Comparison of ENCODE assay signal across 24 cellular contexts in genomic region chr13:70034280-70034679, GRCh38.
DNase-seq lines count a peak whose midpoint lies in the region; ATAC-seq, FAIRE-seq and TF ChIP-seq lines count a peak whose summit lies in the region.
"Had no signal": no experiment of that assay in that cellular context is flagged by ENCODE, and none has a peak within 500 bp of the region (broad histone marks: within the 10 kb centered on the region; RNA-seq: fewer than 3 reads in every experiment).

No MANE protein-coding gene starts in this region.

- no peak overlapping the region for H4K8ac ChIP-seq in trophoblast cell (ENCODE audit: low read depth, low read length)

- no peak overlapping the region for H3K4me3 Mint-ChIP-seq in activated naive CD4-positive, alpha-beta T cell treated with anti-CD3 and anti-CD28 coated beads for 36 hours
- H3K4me3 Mint-ChIP-seq: B cell had no signal

- H3K27me3 ChIP-seq in K562 (ENCODE audit: control insufficient read depth in 2 of 2, insufficient read depth in 2 of 2, low read length in 2 of 2) (no peaks in the 10 kb centered on the region), trophoblast cell (ENCODE audit: insufficient read depth, low read length) (no peaks in the 10 kb centered on the region), psoas muscle (ENCODE audit: insufficient read depth in 3 of 3, low read length in 2 of 3) (no peaks in the 10 kb centered on the region)
- H3K27me3 ChIP-seq: MG63, Peyer's patch had no signal

- H3K4me1 ChIP-seq in K562 (replicated peaks in 1 of 2; ENCODE audit: control insufficient read depth in 2 of 2, insufficient read depth in 2 of 2, low read length in 2 of 2) = no peaks in the 10 kb centered on the region
- H3K4me1 ChIP-seq in trophoblast cell (ENCODE audit: control insufficient read depth in 1 of 2, insufficient read depth in 2 of 2, low read length in 2 of 2) = no peaks in the 10 kb centered on the region
- H3K4me1 ChIP-seq in psoas muscle = no peaks in the 10 kb centered on the region
- H3K4me1 ChIP-seq: Peyer's patch had no signal

- no peaks in the 10 kb centered on the region for H4K20me1 ChIP-seq in K562 (replicated peaks; ENCODE audit: control insufficient read depth, insufficient read depth, low read length)

- no peak overlapping the region for H3K23ac ChIP-seq in trophoblast cell (ENCODE audit: low read length)

- H3K4me2 ChIP-seq in K562 (ENCODE audit: insufficient read depth, low read length) = no peak overlapping the region
- H3K4me2 ChIP-seq in trophoblast cell (ENCODE audit: low read length) = no peak overlapping the region

- no peak overlapping the region for H2BK12ac ChIP-seq in trophoblast cell (ENCODE audit: low read length)

- H3K14ac ChIP-seq in trophoblast cell (ENCODE audit: low read length) = no peak overlapping the region

- H3K27ac ChIP-seq in K562 (ENCODE audit: extremely low read depth, low read depth, low read length) = no peak overlapping the region
- no peak overlapping the region for H3K27ac ChIP-seq in trophoblast cell (ENCODE audit: low read depth, low read length)
- H3K27ac ChIP-seq in psoas muscle = no peak overlapping the region
- H3K27ac ChIP-seq: Peyer's patch had no signal

- no peaks in the 10 kb centered on the region for H3K9me1 ChIP-seq in K562 (ENCODE audit: control insufficient read depth, insufficient read depth, low read length)

- H3K27ac Mint-ChIP-seq in activated naive CD4-positive, alpha-beta T cell treated with anti-CD3 and anti-CD28 coated beads for 36 hours = no peak overlapping the region
- H3K27ac Mint-ChIP-seq: B cell had no signal

- no peak for FAIRE-seq in K562 (lab: Jason Lieb, UNC)
- FAIRE-seq in urothelium cell line (lab: Jason Lieb, UNC) = no peak
- FAIRE-seq: GM12891, GM18507 had no signal

- in situ Hi-C loops in K562 (cut with MboI) = no loop called here

- no peak for ATAC-seq in K562
- no peak for ATAC-seq in psoas muscle
- ATAC-seq: Right ventricle myocardium inferior had no signal

- no peaks in the 10 kb centered on the region for H3K4me1 Mint-ChIP-seq in activated naive CD4-positive, alpha-beta T cell treated with anti-CD3 and anti-CD28 coated beads for 36 hours (ENCODE audit: low read depth)
- H3K4me1 Mint-ChIP-seq: B cell had no signal

- H2AFZ ChIP-seq in K562 (ENCODE audit: low read depth, low read length) (no peak overlapping the region), trophoblast cell (ENCODE audit: insufficient read depth, low read length, poor library complexity) (no peak overlapping the region)

- peaks cover 10% of the 10 kb centered on the region for H3K9me3 Mint-ChIP-seq in activated naive CD4-positive, alpha-beta T cell treated with anti-CD3 and anti-CD28 coated beads for 36 hours

- no peak overlapping the region for H2BK5ac ChIP-seq in trophoblast cell (ENCODE audit: low read depth, low read length, poor library complexity)

- H3K18ac ChIP-seq in trophoblast cell (ENCODE audit: low read length) = no peak overlapping the region

- no peak overlapping the region for H2BK120ac ChIP-seq in trophoblast cell (ENCODE audit: insufficient read depth, low read length, poor library complexity)

- peak; percentile 1 for DNase-seq in DMS53 (lab: John Stamatoyannopoulos, UW)
- no peak for DNase-seq in DMS53 treated with DMSO at 0.1 percent for 48 hours (lab: John Stamatoyannopoulos, UW; ENCODE audit: unreplicated experiment)
- peak; percentile 15 for DNase-seq in NCI-H2171 (lab: John Stamatoyannopoulos, UW)
- DNase-seq in K562 (ENCODE audit: extremely low read depth in 1 of 4, low spot score in 3 of 4) = no peak
- DNase-seq in trophoblast cell = peak; percentile 2 to 64
- DNase-seq in psoas muscle = no peak
- DNase-seq in activated naive CD4-positive, alpha-beta T cell treated with anti-CD3 and anti-CD28 coated beads for 36 hours = no peak
- no peak for DNase-seq in urothelium cell line (ENCODE audit: low spot score)
- DNase-seq: 8988T; GF-D8; H7; Karpas-422; MG63; NCI-H1092; NCI-H1436 treated with DMSO at 0.1 percent for 48 hours; NCI-H2081; NCI-H226; NCI-H524 treated with DMSO at 0.1 percent for 48 hours; NK-92 treated with Interleukin-12 subunit alpha and Interleukin-12 subunit beta, amount 100 ng/mL, for 24 hours; Peyer's patch had no signal

- H4K12ac ChIP-seq in trophoblast cell (ENCODE audit: low read depth, low read length) = no peak overlapping the region

- no peaks in the 10 kb centered on the region for H3K27me3 Mint-ChIP-seq in activated naive CD4-positive, alpha-beta T cell treated with anti-CD3 and anti-CD28 coated beads for 36 hours (ENCODE audit: low read depth)
- H3K27me3 Mint-ChIP-seq: B cell had no signal

- H3K4ac ChIP-seq in trophoblast cell (ENCODE audit: low read depth, low read length) = no peak overlapping the region

- TF ChIP-seq POLR2A in K562 (conservative IDR thresholded peaks at IDR 0.05) = no peak

- H3K9me3 ChIP-seq in K562 (replicated peaks; ENCODE audit: control insufficient read depth, insufficient read depth, low read depth, low read length) (no peaks in the 10 kb centered on the region), trophoblast cell (ENCODE audit: insufficient read depth, low read depth, low read length) (no peaks in the 10 kb centered on the region), psoas muscle (no peaks in the 10 kb centered on the region)
- H3K9me3 ChIP-seq: MG63, Peyer's patch had no signal

- H3K79me1 ChIP-seq in trophoblast cell (ENCODE audit: low read length) = no peaks in the 10 kb centered on the region

- H3K4me3 ChIP-seq in K562 (no peak overlapping the region), trophoblast cell (ENCODE audit: low read depth, low read length) (no peak overlapping the region), psoas muscle (no peak overlapping the region)
- H3K4me3 ChIP-seq: MG63, Peyer's patch had no signal

- no peak overlapping the region for H3K9ac ChIP-seq in K562 (ENCODE audit: insufficient read depth in 1 of 2, low read depth in 2 of 2, low read length in 2 of 2)
- H3K9ac ChIP-seq in trophoblast cell (ENCODE audit: low read length) = no peak overlapping the region

- POLR2A ChIA-PET in K562 (lab: Yijun Ruan, JAX) = no interaction called here

- intact Hi-C loops in K562 (cut with micrococcal nuclease) (no loop called here), psoas muscle (cut with DNase I) (no loop called here)
- intact Hi-C loops in activated naive CD4-positive, alpha-beta T cell treated with anti-CD3 and anti-CD28 coated beads for 36 hours (cut with micrococcal nuclease) = no loop called here

- TF ChIP-seq RAD21 in K562 (CRISPR knock-in tag; conservative IDR thresholded peaks at IDR 0.05 in 1 of 2, IDR thresholded peaks at IDR 0.05 in 1 of 2) = no peak

- no peak overlapping the region for H2AK5ac ChIP-seq in trophoblast cell (ENCODE audit: low read length)

- no TSS peak for BruUV-seq in K562 (replicated peaks; lab: Mats Ljungman, UMichigan)

- no peaks in the 10 kb centered on the region for H3K36me3 ChIP-seq in K562 (ENCODE audit: control insufficient read depth, insufficient read depth, low read length)
- no peaks in the 10 kb centered on the region for H3K36me3 ChIP-seq in trophoblast cell (ENCODE audit: control insufficient read depth in 1 of 2, insufficient read depth in 2 of 2, low read length in 2 of 2)
- H3K36me3 ChIP-seq in psoas muscle (ENCODE audit: insufficient read depth in 1 of 2, low read depth in 1 of 2) = no peaks in the 10 kb centered on the region
- H3K36me3 ChIP-seq: MG63, Peyer's patch had no signal

- H3K79me2 ChIP-seq in K562 (ENCODE audit: control insufficient read depth, insufficient read depth, low read length) = no peaks in the 10 kb centered on the region
- no peaks in the 10 kb centered on the region for H3K79me2 ChIP-seq in trophoblast cell (ENCODE audit: control insufficient read depth, insufficient read depth, low read length, poor library complexity)

- H4K91ac ChIP-seq in trophoblast cell (ENCODE audit: low read depth, low read length) = no peak overlapping the region

- TF ChIP-seq EP300 in K562 (IDR thresholded peaks at IDR 0.05; ENCODE audit: low read length) = no peak

- CTCF ChIA-PET in K562 (lab: Yijun Ruan, JAX; ENCODE audit: low intra/inter-chr PET ratio) = no interaction called here
- CTCF ChIA-PET in activated naive CD4-positive, alpha-beta T cell treated with anti-CD3 and anti-CD28 coated beads for 36 hours (lab: Charles Lee) = no interaction called here

- TF ChIP-seq CTCF in K562 (IDR thresholded peaks at IDR 0.05 in 2 of 3, conservative IDR thresholded peaks at IDR 0.05 in 1 of 3; ENCODE audit: insufficient read depth in 2 of 3, low read depth in 1 of 3, low read length in 3 of 3) = no peak
- no peak for TF ChIP-seq CTCF in psoas muscle (IDR thresholded peaks at IDR 0.05)

- no peaks in the 10 kb centered on the region for H3K36me3 Mint-ChIP-seq in activated naive CD4-positive, alpha-beta T cell treated with anti-CD3 and anti-CD28 coated beads for 36 hours (ENCODE audit: low read depth)

TF ChIP-seq in K562, 482 proteins besides CTCF, POLR2A, EP300 and RAD21:
- no peak for TF ChIP-seq ESRRA (IDR thresholded peaks at IDR 0.05; ENCODE audit: borderline replicate concordance, low read depth)
- TF ChIP-seq RFX1 (IDR thresholded peaks at IDR 0.05) = peak; percentile 44

Comparison
In these comparisons a context has a peak if more than half of its experiments do, and no peak if none do; other contexts are left out.
1. DNase-seq: peak in DMS53 (single experiment), NCI-H2171 (single experiment) and trophoblast cell (2 of 2); none in DMS53 treated with DMSO at 0.1 percent for 48 hours (single experiment), K562 (0 of 4), psoas muscle (0 of 2), activated naive CD4-positive, alpha-beta T cell treated with anti-CD3 and anti-CD28 coated beads for 36 hours (single experiment) and urothelium cell line (single experiment).